In the genomic region with DNA sequence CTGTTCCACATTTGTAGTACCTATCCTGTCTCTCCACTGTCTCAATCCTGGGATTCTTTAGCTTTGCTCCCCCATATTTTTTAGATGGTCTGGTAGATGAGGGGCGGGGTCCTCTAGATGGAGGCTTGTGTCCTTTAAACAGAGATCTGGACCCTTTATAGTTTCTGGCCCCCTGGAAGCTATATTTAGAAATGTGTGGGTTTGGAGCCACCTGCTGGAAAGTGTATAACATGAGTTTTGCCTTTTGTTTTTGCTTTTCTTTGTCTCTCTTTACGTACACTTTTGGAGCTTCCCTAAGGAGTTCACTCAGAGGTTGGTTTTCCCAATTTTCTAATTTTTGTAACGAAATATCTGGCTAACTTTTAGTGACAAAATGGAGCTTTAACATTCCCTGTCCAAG, we compare ENCODE assay signal across 11 cellular contexts.
A peak's percentile ranks its signal among the peaks of the same experiment; 100 is the strongest.
DNase-seq lines count a peak whose midpoint lies in the region; ATAC-seq and TF ChIP-seq lines count a peak whose summit lies in the region.
"Had no signal": no experiment of that assay in that cellular context is flagged by ENCODE, and none has a peak within 500 bp of the region (broad histone marks: within the 10 kb centered on the region; RNA-seq: fewer than 3 reads in every experiment).

No MANE protein-coding gene starts in this region.

- ATAC-seq in HG02840 (IDR thresholded peaks at IDR 0.05; ENCODE audit: low FRiP score, unreplicated experiment): no peak
- ATAC-seq: pancreas had no signal

- no peaks in the 10 kb centered on the region for H3K4me1 ChIP-seq in prostate gland (replicated peaks)
- H3K4me1 ChIP-seq: colonic mucosa, pancreas had no signal

- 84% methylated on average over 3 of the region's 3 CpGs for WGBS in prostate gland

- no peak overlapping the region for H3K4me3 ChIP-seq in brain microvascular endothelial cell (ENCODE audit: low read depth, low read length)
- no peak overlapping the region for H3K4me3 ChIP-seq in prostate gland
- H3K4me3 ChIP-seq: colonic mucosa, pancreas had no signal

- intact Hi-C loops in prostate gland (cut with DNase I): no loop called here

- TF ChIP-seq CTCF in brain microvascular endothelial cell (IDR thresholded peaks at IDR 0.05; ENCODE audit: low read depth, low read length, missing control alignments) (peak; percentile 43), GM10248 (IDR thresholded peaks at IDR 0.05; ENCODE audit: control extremely low read depth, extremely low read depth, low read depth, missing control alignments) (no peak), prostate gland (IDR thresholded peaks at IDR 0.05) (no peak)

- in situ Hi-C loops in brain microvascular endothelial cell (cut with HindIII; ENCODE audit: low pct_ligation_motif_present, low sequenced_read_pairs): no loop called here

- CTCF ChIA-PET in GM10248 (lab: Yijun Ruan, JAX): interaction anchor here (0.8 to 2.6 kb wide), 5 partner anchors 9 to 510 kb away, joined by 3 to 10 read pairs (median 3); no protein-coding TSS in a partner anchor

- H3K27ac ChIP-seq in brain microvascular endothelial cell (no peak overlapping the region), prostate gland (no peak overlapping the region)
- H3K27ac ChIP-seq: colonic mucosa, pancreas had no signal

- peak; percentile 31 for DNase-seq in EL
- DNase-seq in NAMALWA (ENCODE audit: low spot score): peak; percentile 13
- no peak for DNase-seq in brain microvascular endothelial cell
- DNase-seq in myocyte (ENCODE audit: low read depth): peak; percentile 19
- DNase-seq in anterior cingulate cortex (lab: John Stamatoyannopoulos, UW): no peak
- DNase-seq in GM10248 (ENCODE audit: extremely low spot score): no peak
- DNase-seq in prostate gland (ENCODE audit: low spot score): no peak
- DNase-seq: colonic mucosa, NCI-H1694, pancreas had no signal

- no peaks in the 10 kb centered on the region for H3K9me3 ChIP-seq in prostate gland
- H3K9me3 ChIP-seq: pancreas had no signal

- POLR2A ChIA-PET in GM10248 (lab: Yijun Ruan, JAX): no interaction called here

- no peak for TF ChIP-seq POLR2A in prostate gland (IDR thresholded peaks at IDR 0.05)

- H3K36me3 ChIP-seq in brain microvascular endothelial cell (replicated peaks): no peaks in the 10 kb centered on the region
- no peaks in the 10 kb centered on the region for H3K36me3 ChIP-seq in prostate gland
- H3K36me3 ChIP-seq: colonic mucosa, pancreas had no signal

- H3K27me3 ChIP-seq in brain microvascular endothelial cell (replicated peaks): no peaks in the 10 kb centered on the region
- no peaks in the 10 kb centered on the region for H3K27me3 ChIP-seq in prostate gland (replicated peaks; ENCODE audit: insufficient read depth)
- H3K27me3 ChIP-seq: colonic mucosa, pancreas had no signal

Comparison
In these comparisons a context has a peak if more than half of its experiments do, and no peak if none do; other contexts are left out.
1. DNase-seq: peak in EL (single experiment), NAMALWA (single experiment) and myocyte (single experiment); none in brain microvascular endothelial cell (single experiment), anterior cingulate cortex (0 of 58), GM10248 (single experiment) and prostate gland (single experiment).